8 cellular contexts compared by ENCODE assay signal in genomic region chr12:546920-547845, GRCh38.
DNase-seq lines count a peak whose midpoint lies in the region; ATAC-seq, FAIRE-seq and TF ChIP-seq lines count a peak whose summit lies in the region.

No MANE protein-coding gene starts in this region.

- ATAC-seq in gastroesophageal sphincter: peak; percentile 57
- peak; percentile 89 to 92 for ATAC-seq in upper lobe of left lung (ENCODE audit: low FRiP score in 2 of 2)
- ATAC-seq in HG02981 (IDR thresholded peaks at IDR 0.05; ENCODE audit: unreplicated experiment): no peak

- H3K9ac ChIP-seq in parathyroid adenoma: no peak overlapping the region

- no peak overlapping the region for H3K27ac ChIP-seq in gastroesophageal sphincter
- no peak overlapping the region for H3K27ac ChIP-seq in parathyroid adenoma
- peak overlapping the region in 1 of 4 donors; percentile 58 for H3K27ac ChIP-seq in upper lobe of left lung

- H3K36me3 ChIP-seq in gastroesophageal sphincter (no peaks in the 10 kb centered on the region), parathyroid adenoma (ENCODE audit: control insufficient read depth, insufficient read depth, low read length) (no peaks in the 10 kb centered on the region), upper lobe of left lung (peaks cover 0 to 2% (median 0%) of the 10 kb centered on the region in 4 donors)

- no peaks in the 10 kb centered on the region for H3K79me2 ChIP-seq in parathyroid adenoma

- TF ChIP-seq POLR2A in gastroesophageal sphincter (IDR thresholded peaks at IDR 0.05) (no peak), upper lobe of left lung (IDR thresholded peaks at IDR 0.05) (no peak)

- H3K4me1 ChIP-seq in gastroesophageal sphincter (peaks cover 0 to 9% (median 0%) of the 10 kb centered on the region in 3 donors), parathyroid adenoma (peaks cover under 1% of the 10 kb centered on the region), upper lobe of left lung (peaks cover 3 to 13% (median 6%) of the 10 kb centered on the region in 4 donors)

- H3K27me3 ChIP-seq in gastroesophageal sphincter (peaks cover 45% of the 10 kb centered on the region), parathyroid adenoma (ENCODE audit: control insufficient read depth, insufficient read depth, low read length) (no peaks in the 10 kb centered on the region), upper lobe of left lung (no peaks in the 10 kb centered on the region)

- WGBS in gastroesophageal sphincter (ENCODE audit: low coverage in 1 of 2), 2 donors: 21 to 58% methylated on average over 7 to 14 of the region's 44 CpGs
- WGBS in upper lobe of left lung, 2 donors: 31 to 58% methylated on average over 24 to 44 of the region's 44 CpGs

- TF ChIP-seq EP300 in gastroesophageal sphincter (IDR thresholded peaks at IDR 0.05) (no peak), upper lobe of left lung (IDR thresholded peaks at IDR 0.05) (no peak)

- H3K4me3 ChIP-seq in gastroesophageal sphincter (no peak overlapping the region), parathyroid adenoma (ENCODE audit: low read depth, low read length) (no peak overlapping the region), upper lobe of left lung (no peak overlapping the region)

- peak in 3 of 4 experiments; percentile 96 to 99 (median 98) for TF ChIP-seq CTCF in gastroesophageal sphincter (IDR thresholded peaks at IDR 0.05)
- TF ChIP-seq CTCF in parathyroid adenoma (IDR thresholded peaks at IDR 0.05): peak; percentile 99
- TF ChIP-seq CTCF in upper lobe of left lung (IDR thresholded peaks at IDR 0.05): peak; percentile 95 to 99 (median 98)

- FAIRE-seq in RCC 7860 (lab: Jason Lieb, UNC): no peak

- no peak overlapping the region for H3K4me2 ChIP-seq in parathyroid adenoma (ENCODE audit: low read length)

- H3K9me3 ChIP-seq in gastroesophageal sphincter: no peaks in the 10 kb centered on the region
- H3K9me3 ChIP-seq in parathyroid adenoma (ENCODE audit: control insufficient read depth, low read length): no peaks in the 10 kb centered on the region
- no peaks in the 10 kb centered on the region for H3K9me3 ChIP-seq in upper lobe of left lung

- peak overlapping the region; percentile 46 for H2AFZ ChIP-seq in parathyroid adenoma

- peak; percentile 81 for DNase-seq in DMS53 treated with DMSO at 0.1 percent for 48 hours (lab: John Stamatoyannopoulos, UW; ENCODE audit: unreplicated experiment)
- peak; percentile 57 for DNase-seq in HT1080 (ENCODE audit: low read depth)
- peak; percentile 27 for DNase-seq in RCC 7860 (ENCODE audit: low spot score)
- peak; percentile 49 for DNase-seq in activated effector memory CD4-positive, alpha-beta T cell treated with Interleukin-2 at 50 U/mL for 16 hours
- peak; percentile 64 to 95 for DNase-seq in upper lobe of left lung

Comparison
In these comparisons a context has a peak if more than half of its experiments do, and no peak if none do; other contexts are left out.
1. DNase-seq: peak in every context shown above with its lines; median percentile 81 in DMS53 treated with DMSO at 0.1 percent for 48 hours; 80 in upper lobe of left lung; 57 in HT1080; 49 in activated effector memory CD4-positive, alpha-beta T cell treated with Interleukin-2 at 50 U/mL for 16 hours; 27 in RCC 7860.